Comparison of ENCODE assay signal across 30 cellular contexts in the genomic region with DNA sequence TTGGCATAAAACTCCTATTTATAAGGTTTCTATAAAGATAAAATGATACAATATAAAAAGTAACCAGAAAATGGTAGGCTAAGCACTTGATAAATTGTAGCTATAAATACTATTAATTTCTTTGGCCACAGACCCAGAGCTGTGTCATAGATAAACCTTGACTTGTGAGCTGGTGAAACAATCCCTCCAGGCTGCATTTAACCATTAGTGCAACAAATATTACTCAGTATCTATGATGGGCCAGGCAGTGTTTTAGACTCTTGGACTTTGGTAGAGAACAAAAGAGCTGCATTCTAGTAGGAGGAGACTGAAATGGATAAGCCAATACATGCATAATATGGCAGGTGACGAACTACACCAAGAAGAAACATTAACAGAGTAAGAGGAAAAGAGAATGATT.
"Had no signal": no experiment of that assay in that cellular context is flagged by ENCODE, and none has a peak within 500 bp of the region (broad histone marks: within the 10 kb centered on the region; RNA-seq: fewer than 3 reads in every experiment).

No MANE protein-coding gene starts in this region.

- H3K4me2 ChIP-seq: neural progenitor cell, smooth muscle cell had no signal

- DNase-seq: colonic mucosa; effector CD8-positive, alpha-beta T cell; hypothalamus; immature natural killer cell; islet precursor cell; kidney glomerular epithelial cell; left colon; natural killer cell; ovary; posterior cingulate gyrus; psoas muscle; retina; right lobe of liver; stimulated activated CD4-positive, alpha-beta T cell treated with anti-CD3 and anti-CD28 coated beads, Interleukin-12 subunit alpha, Interleukin-12 subunit beta, amount 100 ng/mL, for 4 hours; stimulated activated CD4-positive, alpha-beta T cell treated with anti-CD3 and anti-CD28 coated beads, Interleukin-1b, Interleukin-23, amount 100 ng/mL, for 48 hours; stimulated activated CD4-positive, alpha-beta T cell treated with anti-CD3 and anti-CD28 coated beads, Interleukin-4, amount 100 ng/mL, for 1 hour; stimulated activated CD8-positive, alpha-beta memory T cell treated with anti-CD3 and anti-CD28 coated beads, Interleukin-4, amount 100 ng/mL, for 48 hours; stimulated activated naive CD4-positive, alpha-beta T cell; stimulated activated naive CD8-positive, alpha-beta T cell treated with anti-CD3 and anti-CD28 coated beads, Interleukin-15, amount 100 ng/mL, for 72 hours; transverse colon had no signal

- H3K4me1 ChIP-seq: colonic mucosa, esophagus muscularis mucosa, psoas muscle, right lobe of liver, suprapubic skin, transverse colon, vagina had no signal

- H2AFZ ChIP-seq: neural progenitor cell had no signal

- H3K4me1 Mint-ChIP-seq: immature natural killer cell, natural killer cell had no signal

- H3K9ac ChIP-seq: neural progenitor cell had no signal

- H3K9me3 Mint-ChIP-seq: natural killer cell had no signal

- H3K4me3 ChIP-seq: colonic mucosa, esophagus muscularis mucosa, lung, neural progenitor cell, ovary, psoas muscle, right lobe of liver, smooth muscle cell, suprapubic skin, transverse colon, vagina had no signal

- H3K27ac ChIP-seq: colonic mucosa, esophagus muscularis mucosa, neural progenitor cell, ovary, psoas muscle, right lobe of liver, suprapubic skin, transverse colon, vagina had no signal

- H3K27me3 Mint-ChIP-seq: dendritic cell treated with granulocyte-macrophage colony-stimulating factor and Interleukin-4, amounts not matched to agents 40 ng/mL and 50 ng/mL, for 4 days; stimulated activated naive CD8-positive, alpha-beta T cell treated with anti-CD3 and anti-CD28 coated beads, Interleukin-15, amount 100 ng/mL, for 72 hours had no signal

- H3K27ac Mint-ChIP-seq: dendritic cell treated with granulocyte-macrophage colony-stimulating factor and Interleukin-4, amounts not matched to agents 40 ng/mL and 50 ng/mL, for 4 days; memory B cell; natural killer cell; neural progenitor cell; stimulated activated naive CD8-positive, alpha-beta T cell treated with anti-CD3 and anti-CD28 coated beads, Interleukin-15, amount 100 ng/mL, for 72 hours had no signal

- H3K36me3 ChIP-seq: colonic mucosa, esophagus muscularis mucosa, neural progenitor cell, ovary, right lobe of liver, suprapubic skin, transverse colon, vagina had no signal

- H3K4me3 Mint-ChIP-seq: dendritic cell treated with granulocyte-macrophage colony-stimulating factor and Interleukin-4, amounts not matched to agents 40 ng/mL and 50 ng/mL, for 4 days; immature natural killer cell; memory B cell; natural killer cell; neural progenitor cell; stimulated activated naive CD8-positive, alpha-beta T cell treated with anti-CD3 and anti-CD28 coated beads, Interleukin-15, amount 100 ng/mL, for 72 hours had no signal

- H3K9me3 ChIP-seq: colonic mucosa, esophagus muscularis mucosa, ovary, psoas muscle, right lobe of liver, suprapubic skin, vagina had no signal

- FAIRE-seq: endothelial cell of umbilical vein, frontal cortex had no signal

- ATAC-seq: left colon; natural killer cell; psoas muscle; right lobe of liver; stimulated activated naive CD8-positive, alpha-beta T cell treated with anti-CD3 and anti-CD28 coated beads, Interleukin-15, amount 100 ng/mL, for 72 hours had no signal

- H3K27me3 ChIP-seq: colonic mucosa, esophagus muscularis mucosa, neural progenitor cell, ovary, right lobe of liver, suprapubic skin, transverse colon, vagina had no signal
